11 cellular contexts compared by ENCODE assay signal in genomic region chr18:74264303-74265020, GRCh38. TPM values are rescaled to one million over a fixed set of nuclear protein-coding genes. Genes with fewer than 3 reads are reported as not detected.
A peak's percentile ranks its signal among the peaks of the same experiment; 100 is the strongest.
DNase-seq lines count a peak whose midpoint lies in the region; ATAC-seq, FAIRE-seq and TF ChIP-seq lines count a peak whose summit lies in the region.
"Had no signal": no experiment of that assay in that cellular context is flagged by ENCODE, and none has a peak within 500 bp of the region (broad histone marks: within the 10 kb centered on the region; RNA-seq: fewer than 3 reads in every experiment).

No MANE protein-coding gene starts in this region.

- H3K4me1 Mint-ChIP-seq in T-helper 17 cell = peaks cover 17% of the 10 kb centered on the region

- no peak for TF ChIP-seq POLR2A in GM12892 (IDR thresholded peaks at IDR 0.05; ENCODE audit: low read depth, low read length)

- peaks cover 7% of the 10 kb centered on the region for H3K36me3 Mint-ChIP-seq in T-helper 17 cell (ENCODE audit: low read depth)

- peak; percentile 93 for FAIRE-seq in GM12892 (lab: Jason Lieb, UNC)

- peak; percentile 19 for DNase-seq in GM12892 (ENCODE audit: insufficient read length)
- DNase-seq in GM19238 (ENCODE audit: insufficient read length, low spot score) = peak; percentile 26
- no peak for DNase-seq in T-helper 17 cell
- DNase-seq in cortex of kidney (lab: John Stamatoyannopoulos, UW) = no peak
- DNase-seq in NOMO-1 treated with dmso at 0.1 percent for 144 hours (lab: John Stamatoyannopoulos, UW; ENCODE audit: unreplicated experiment) = no peak
- no peak for DNase-seq in NCI-H2196 treated with DMSO at 0.1 percent for 48 hours (lab: John Stamatoyannopoulos, UW; ENCODE audit: unreplicated experiment)
- no peak for DNase-seq in 8988T
- DNase-seq: heart right ventricle, thyroid gland had no signal

- H3K27ac Mint-ChIP-seq in T-helper 17 cell = peak overlapping the region; percentile 84

- ATAC-seq in HG02852 (IDR thresholded peaks at IDR 0.05; ENCODE audit: unreplicated experiment) (peak; percentile 95), T-helper 17 cell (peak; percentile 59)
- ATAC-seq: HCT116, heart right ventricle had no signal

- H3K27me3 Mint-ChIP-seq in T-helper 17 cell = no peaks in the 10 kb centered on the region

- no peaks in the 10 kb centered on the region for H3K9me3 ChIP-seq in T-helper 17 cell (ENCODE audit: control insufficient read depth, low read length, poor library complexity, severe bottlenecking)
- H3K9me3 ChIP-seq: heart right ventricle, thyroid gland had no signal

- H3K4me3 Mint-ChIP-seq in T-helper 17 cell = no peak overlapping the region

RNA-seq across cellular contexts. Expression of gene CYB5A, which starts 27.3 kb away (rescaled TPM):
- 163 TPM for polyA plus RNA-seq in GM12892 (2012; ENCODE audit: missing spikeins)
- total RNA-seq in T-helper 17 cell = 10 to 100 TPM; 14.5 to 14.8 TPM

RNA-seq across cellular contexts. Expression of gene C18orf63, which starts 51.2 kb away (rescaled TPM):
- not detected for polyA plus RNA-seq in GM12892 (2012; ENCODE audit: missing spikeins)
- total RNA-seq in T-helper 17 cell = not detected
- total RNA-seq: heart right ventricle, thyroid gland had no signal
- polyA plus RNA-seq: heart right ventricle had no signal

Comparison
In these comparisons a context has a peak if more than half of its experiments do, and no peak if none do; other contexts are left out.
1. DNase-seq: peak in GM12892 (single experiment) and GM19238 (single experiment); none in T-helper 17 cell (0 of 3), cortex of kidney (single experiment), NOMO-1 treated with dmso at 0.1 percent for 144 hours (single experiment), NCI-H2196 treated with DMSO at 0.1 percent for 48 hours (single experiment) and 8988T (single experiment).